Comparison of ENCODE assay signal across 8 cellular contexts in the genomic region with DNA sequence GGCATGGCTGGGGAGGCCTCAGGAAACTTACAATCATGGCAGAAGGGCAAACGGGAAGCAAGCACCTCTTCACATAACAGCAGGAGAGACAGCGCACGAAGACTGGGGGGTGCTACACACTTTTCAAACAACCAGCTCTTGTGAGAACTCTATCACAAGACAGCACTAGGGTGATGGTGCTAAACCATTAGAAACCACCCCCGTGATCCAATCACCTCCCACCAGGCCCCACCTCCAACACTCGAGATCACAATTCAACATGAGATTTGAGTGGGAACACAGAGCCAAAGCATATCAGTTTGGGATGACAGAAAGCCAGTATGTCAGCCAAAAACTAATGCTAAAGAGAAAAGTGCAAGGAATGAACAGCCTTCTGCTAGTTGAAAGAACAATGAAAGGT.
"Had no signal": no experiment of that assay in that cellular context is flagged by ENCODE, and none has a peak within 500 bp of the region (broad histone marks: within the 10 kb centered on the region; RNA-seq: fewer than 3 reads in every experiment).

No MANE protein-coding gene starts in this region.

- H3K9ac ChIP-seq: KMS-11 had no signal

- H3K4me3 ChIP-seq: K562 had no signal

- ATAC-seq: HepG2, K562 had no signal

- H3K4me3 Mint-ChIP-seq: IgD-negative memory B cell had no signal

- H3K9me3 Mint-ChIP-seq: IgD-negative memory B cell had no signal

- DNase-seq: IMR-90, KBM-7, KG1 had no signal

- H3K27ac ChIP-seq: HL-60, KMS-11 had no signal

- H3K4me2 ChIP-seq: KMS-11 had no signal
